30 cellular contexts compared by ENCODE assay signal in genomic region chr11:96484361-96484760, GRCh38.
"Had no signal": no experiment of that assay in that cellular context is flagged by ENCODE, and none has a peak within 500 bp of the region (broad histone marks: within the 10 kb centered on the region; RNA-seq: fewer than 3 reads in every experiment).

No MANE protein-coding gene starts in this region.

- H3K27ac ChIP-seq: neural progenitor cell, ovary, parathyroid adenoma, psoas muscle, right lobe of liver, sigmoid colon, suprapubic skin, testis, tibial artery, transverse colon, upper lobe of right lung, vagina had no signal

- H3K27ac Mint-ChIP-seq: naive thymus-derived CD4-positive, alpha-beta T cell; natural killer cell; neural progenitor cell; progenitor cell of endocrine pancreas; stimulated activated memory B cell treated with anti-CD40 and anti-IgM and Interleukin-4, amounts not matched to agents 10 μg/mL and 1 μg/mL and 100 μg/mL, for 72 hours; stimulated activated naive CD8-positive, alpha-beta T cell treated with anti-CD3 and anti-CD28 coated beads, Interleukin-15, amount 100 ng/mL, for 72 hours; type B pancreatic cell had no signal

- H3K9me3 Mint-ChIP-seq: neural progenitor cell; stimulated activated memory B cell treated with anti-CD40 and anti-IgM and Interleukin-4, amounts not matched to agents 10 μg/mL and 1 μg/mL and 100 μg/mL, for 72 hours had no signal

- DNase-seq: naive thymus-derived CD4-positive, alpha-beta T cell; natural killer cell; occipital lobe; ovary; posterior cingulate gyrus; psoas muscle; right cardiac atrium; right lobe of liver; sigmoid colon; small intestine; stimulated activated CD4-positive, alpha-beta T cell treated with anti-CD3 and anti-CD28 coated beads, Interleukin-15, amount 100 ng/mL, for 24 hours; stimulated activated CD4-positive, alpha-beta T cell treated with anti-CD3 and anti-CD28 coated beads, Interleukin-2, amount 100 ng/mL, for 24 hours; stimulated activated CD4-positive, alpha-beta T cell treated with anti-CD3 and anti-CD28 coated beads, Interleukin-2, amount 100 ng/mL, for 48 hours; stimulated activated CD4-positive, alpha-beta T cell treated with anti-CD3 and anti-CD28 coated beads, Interleukin-4, amount 100 ng/mL, for 24 hours; stimulated activated CD8-positive, alpha-beta memory T cell treated with anti-CD3 and anti-CD28 coated beads, Interleukin-4, amount 100 ng/mL, for 48 hours; stimulated activated naive CD4-positive, alpha-beta T cell; stimulated activated naive CD8-positive, alpha-beta T cell treated with anti-CD3 and anti-CD28 coated beads, Interleukin-15, amount 100 ng/mL, for 72 hours; stimulated activated naive CD8-positive, alpha-beta T cell treated with anti-CD3 and anti-CD28 coated beads, Interleukin-15, Interleukin-2, amounts not matched to agents 100 U/mL and 50 U/mL, for 24 hours; substantia nigra; testis; tibial artery; transverse colon; upper lobe of right lung had no signal

- H3K4me3 Mint-ChIP-seq: naive thymus-derived CD4-positive, alpha-beta T cell; natural killer cell; neural progenitor cell; stimulated activated memory B cell treated with anti-CD40 and anti-IgM and Interleukin-4, amounts not matched to agents 10 μg/mL and 1 μg/mL and 100 μg/mL, for 72 hours; stimulated activated naive CD8-positive, alpha-beta T cell treated with anti-CD3 and anti-CD28 coated beads, Interleukin-15, amount 100 ng/mL, for 72 hours; type B pancreatic cell had no signal

- H3K4me3 ChIP-seq: neural progenitor cell, ovary, psoas muscle, right lobe of liver, sigmoid colon, suprapubic skin, testis, tibial artery, transverse colon, upper lobe of right lung, vagina had no signal

- H3K27me3 Mint-ChIP-seq: progenitor cell of endocrine pancreas had no signal

- H3K27me3 ChIP-seq: neural progenitor cell, ovary, right lobe of liver, sigmoid colon, suprapubic skin, testis, transverse colon, upper lobe of right lung, vagina had no signal

- H3K36me3 Mint-ChIP-seq: naive thymus-derived CD4-positive, alpha-beta T cell; natural killer cell; neural progenitor cell; stimulated activated memory B cell treated with anti-CD40 and anti-IgM and Interleukin-4, amounts not matched to agents 10 μg/mL and 1 μg/mL and 100 μg/mL, for 72 hours; type B pancreatic cell had no signal

- H3K9me3 ChIP-seq: ovary, psoas muscle, right lobe of liver, suprapubic skin, testis, tibial artery, transverse colon, upper lobe of right lung, vagina had no signal

- H3K4me1 Mint-ChIP-seq: naive thymus-derived CD4-positive, alpha-beta T cell; natural killer cell; neural progenitor cell; stimulated activated memory B cell treated with anti-CD40 and anti-IgM and Interleukin-4, amounts not matched to agents 10 μg/mL and 1 μg/mL and 100 μg/mL, for 72 hours; stimulated activated naive CD8-positive, alpha-beta T cell treated with anti-CD3 and anti-CD28 coated beads, Interleukin-15, amount 100 ng/mL, for 72 hours had no signal

- H3K36me3 ChIP-seq: neural progenitor cell, ovary, right lobe of liver, sigmoid colon, suprapubic skin, tibial artery, transverse colon, upper lobe of right lung, vagina had no signal

- H3K4me1 ChIP-seq: neural progenitor cell, parathyroid adenoma, psoas muscle, right lobe of liver, suprapubic skin, vagina had no signal
